ENCODE assay signal across 18 cellular contexts in the genomic region with DNA sequence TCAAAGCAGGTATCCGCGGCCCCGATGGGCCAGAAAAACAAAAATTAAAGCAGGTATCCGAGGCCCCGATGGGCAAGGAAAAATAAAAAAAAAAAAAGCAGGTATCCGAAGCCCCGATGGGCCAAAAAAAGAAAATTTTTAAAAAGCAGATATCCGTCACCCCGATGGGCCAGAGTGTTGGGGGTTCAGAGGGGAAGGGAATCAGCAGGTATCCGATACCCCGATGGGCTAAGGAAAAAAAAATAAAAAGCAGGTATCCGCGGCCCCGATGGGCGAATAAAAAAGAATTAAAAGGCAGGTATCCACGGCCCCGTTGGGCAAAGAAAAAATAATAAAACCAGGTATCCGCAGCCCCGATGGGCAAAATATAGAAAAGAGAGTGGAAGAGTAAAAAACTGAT. TPM values are rescaled to one million over a fixed set of nuclear protein-coding genes. Genes with fewer than 3 reads are reported as not detected.
DNase-seq lines count a peak whose midpoint lies in the region; ATAC-seq and TF ChIP-seq lines count a peak whose summit lies in the region.
"Had no signal": no experiment of that assay in that cellular context is flagged by ENCODE, and none has a peak within 500 bp of the region (broad histone marks: within the 10 kb centered on the region; RNA-seq: fewer than 3 reads in every experiment).

No MANE protein-coding gene starts in this region.

- CTCF ChIA-PET in CD4-positive, alpha-beta memory T cell (lab: Charles Lee; ENCODE audit: partially characterized antibody): interaction anchor here (5.5 kb wide), 1 partner anchor 281 kb away, joined by 22 read pairs; no protein-coding TSS in a partner anchor
- CTCF ChIA-PET in Calu3 (lab: Charles Lee): no interaction called here

- TF ChIP-seq CTCF in fibroblast of the aortic adventitia (IDR thresholded peaks at IDR 0.05; ENCODE audit: insufficient read depth, low read length) (no peak), Calu3 (IDR thresholded peaks at IDR 0.05; ENCODE audit: unreplicated experiment) (no peak)

- no peaks in the 10 kb centered on the region for H3K27me3 Mint-ChIP-seq in CD4-positive, alpha-beta memory T cell
- no peaks in the 10 kb centered on the region for H3K27me3 Mint-ChIP-seq in activated T-helper 1 cell treated with anti-CD3 and anti-CD28 coated beads, Interleukin-12 subunit alpha, Interleukin-12 subunit beta, Interleukin-2, Interleukin-4 antibody, amounts not matched to agents 30 ng/mL and 10 ng/mL and 1 ng/mL, durations not matched to agents 14 hours and 24 hours and 36 hours (ENCODE audit: insufficient read depth)
- no peaks in the 10 kb centered on the region for H3K27me3 Mint-ChIP-seq in Calu3 (ENCODE audit: unreplicated experiment)
- H3K27me3 Mint-ChIP-seq: activated naive CD8-positive, alpha-beta T cell treated with anti-CD3 and anti-CD28 coated beads for 36 hours had no signal

- intact Hi-C loops in CD4-positive, alpha-beta memory T cell (cut with micrococcal nuclease): no loop called here
- intact Hi-C loops in activated T-helper 1 cell treated with anti-CD3 and anti-CD28 coated beads, Interleukin-12 subunit alpha, Interleukin-12 subunit beta, Interleukin-2, Interleukin-4 antibody, amounts not matched to agents 30 ng/mL and 10 ng/mL and 1 ng/mL, durations not matched to agents 14 hours and 24 hours and 36 hours (cut with micrococcal nuclease): no loop called here
- intact Hi-C loops in Calu3 (cut with micrococcal nuclease; ENCODE audit: unreplicated experiment): no loop called here

- H3K4me1 Mint-ChIP-seq in CD4-positive, alpha-beta memory T cell: peaks cover 0 to 22% (median 11%) of the 10 kb centered on the region in 4 donors
- no peaks in the 10 kb centered on the region for H3K4me1 Mint-ChIP-seq in activated T-helper 1 cell treated with anti-CD3 and anti-CD28 coated beads, Interleukin-12 subunit alpha, Interleukin-12 subunit beta, Interleukin-2, Interleukin-4 antibody, amounts not matched to agents 30 ng/mL and 10 ng/mL and 1 ng/mL, durations not matched to agents 14 hours and 24 hours and 36 hours (ENCODE audit: low read depth)
- no peaks in the 10 kb centered on the region for H3K4me1 Mint-ChIP-seq in Calu3 (ENCODE audit: low read depth, unreplicated experiment)
- H3K4me1 Mint-ChIP-seq: activated naive CD8-positive, alpha-beta T cell treated with anti-CD3 and anti-CD28 coated beads for 36 hours had no signal

- H3K27ac Mint-ChIP-seq in CD4-positive, alpha-beta memory T cell: peak overlapping the region in 5 of 7 donors; percentile 93 to 96 (median 96)
- no peak overlapping the region for H3K27ac Mint-ChIP-seq in activated T-helper 1 cell treated with anti-CD3 and anti-CD28 coated beads, Interleukin-12 subunit alpha, Interleukin-12 subunit beta, Interleukin-2, Interleukin-4 antibody, amounts not matched to agents 30 ng/mL and 10 ng/mL and 1 ng/mL, durations not matched to agents 14 hours and 24 hours and 36 hours
- no peak overlapping the region for H3K27ac Mint-ChIP-seq in Calu3 (ENCODE audit: unreplicated experiment)
- H3K27ac Mint-ChIP-seq: activated naive CD8-positive, alpha-beta T cell treated with anti-CD3 and anti-CD28 coated beads for 36 hours; T-helper 2 cell treated with Interferon-gamma antibody and Interleukin-4, amounts not matched to agents 5 μg/mL and 100 μg/mL, for 36 hours; type B pancreatic cell had no signal

- POLR2A ChIA-PET in CD4-positive, alpha-beta memory T cell (lab: Charles Lee; ENCODE audit: partially characterized antibody): no interaction called here

- H3K4me3 ChIP-seq in CD4-positive, alpha-beta memory T cell (ENCODE audit: low read length in 2 of 2): no peak overlapping the region
- H3K4me3 ChIP-seq in adipocyte (ENCODE audit: low read length) (peak overlapping the region; percentile 84), fibroblast of the aortic adventitia (ENCODE audit: low read depth, low read length) (peak overlapping the region; percentile 79), skeletal muscle satellite cell (ENCODE audit: low read length) (peak overlapping the region; percentile 83)

- H3K4me2 ChIP-seq in skeletal muscle satellite cell (ENCODE audit: low read length): peak overlapping the region; percentile 68

- no peak for ATAC-seq in GM18511 (IDR thresholded peaks at IDR 0.05; ENCODE audit: unreplicated experiment)
- ATAC-seq: HCT116 had no signal

- no TSS peak for BruUV-seq in Calu3 (replicated peaks; lab: Mats Ljungman, UMichigan)

- H3K9me3 Mint-ChIP-seq in CD4-positive, alpha-beta memory T cell: no peaks in the 10 kb centered on the region
- no peaks in the 10 kb centered on the region for H3K9me3 Mint-ChIP-seq in activated T-helper 1 cell treated with anti-CD3 and anti-CD28 coated beads, Interleukin-12 subunit alpha, Interleukin-12 subunit beta, Interleukin-2, Interleukin-4 antibody, amounts not matched to agents 30 ng/mL and 10 ng/mL and 1 ng/mL, durations not matched to agents 14 hours and 24 hours and 36 hours
- H3K9me3 Mint-ChIP-seq in Calu3 (ENCODE audit: low read depth, unreplicated experiment): peaks cover 4% of the 10 kb centered on the region
- H3K9me3 Mint-ChIP-seq: activated naive CD8-positive, alpha-beta T cell treated with anti-CD3 and anti-CD28 coated beads for 36 hours; T-helper 2 cell treated with Interferon-gamma antibody and Interleukin-4, amounts not matched to agents 5 μg/mL and 100 μg/mL, for 36 hours; type B pancreatic cell had no signal

- H3K9ac ChIP-seq in adipocyte (ENCODE audit: low read length): peak overlapping the region; percentile 92
- H3K9ac ChIP-seq in skeletal muscle satellite cell (ENCODE audit: low read depth, low read length): peak overlapping the region; percentile 89

- H3K9me3 ChIP-seq in CD4-positive, alpha-beta memory T cell (ENCODE audit: control insufficient read depth in 1 of 2, low read length in 2 of 2): no peaks in the 10 kb centered on the region
- H3K9me3 ChIP-seq in adipocyte (ENCODE audit: control insufficient read depth, low read length) (no peaks in the 10 kb centered on the region), skeletal muscle satellite cell (replicated peaks; ENCODE audit: low read length) (no peaks in the 10 kb centered on the region)

- no peaks in the 10 kb centered on the region for H3K36me3 ChIP-seq in CD4-positive, alpha-beta memory T cell (ENCODE audit: insufficient read depth, low read length)
- no peaks in the 10 kb centered on the region for H3K36me3 ChIP-seq in adipocyte (ENCODE audit: control insufficient read depth, insufficient read depth, low read length, severe bottlenecking)
- no peaks in the 10 kb centered on the region for H3K36me3 ChIP-seq in skeletal muscle satellite cell (ENCODE audit: insufficient read depth, low read length)

- peak overlapping the region in 6 of 8 donors; percentile 90 to 96 (median 94) for H3K4me3 Mint-ChIP-seq in CD4-positive, alpha-beta memory T cell
- H3K4me3 Mint-ChIP-seq in activated T-helper 1 cell treated with anti-CD3 and anti-CD28 coated beads, Interleukin-12 subunit alpha, Interleukin-12 subunit beta, Interleukin-2, Interleukin-4 antibody, amounts not matched to agents 30 ng/mL and 10 ng/mL and 1 ng/mL, durations not matched to agents 14 hours and 24 hours and 36 hours: no peak overlapping the region
- H3K4me3 Mint-ChIP-seq in Calu3 (ENCODE audit: low read depth, unreplicated experiment): no peak overlapping the region
- H3K4me3 Mint-ChIP-seq: activated naive CD8-positive, alpha-beta T cell treated with anti-CD3 and anti-CD28 coated beads for 36 hours; T-helper 2 cell treated with Interferon-gamma antibody and Interleukin-4, amounts not matched to agents 5 μg/mL and 100 μg/mL, for 36 hours; type B pancreatic cell had no signal

- H3K4me1 ChIP-seq in CD4-positive, alpha-beta memory T cell (ENCODE audit: insufficient read depth, low read length): no peaks in the 10 kb centered on the region
- H3K4me1 ChIP-seq in adipocyte (ENCODE audit: control insufficient read depth, insufficient read depth, low read length) (no peaks in the 10 kb centered on the region), skeletal muscle satellite cell (ENCODE audit: control insufficient read depth, insufficient read depth, low read length) (peaks cover 8% of the 10 kb centered on the region)

- no peak overlapping the region for H3K27ac ChIP-seq in CD4-positive, alpha-beta memory T cell (ENCODE audit: low read depth, low read length)

- no peaks in the 10 kb centered on the region for H3K36me3 Mint-ChIP-seq in CD4-positive, alpha-beta memory T cell
- no peaks in the 10 kb centered on the region for H3K36me3 Mint-ChIP-seq in activated T-helper 1 cell treated with anti-CD3 and anti-CD28 coated beads, Interleukin-12 subunit alpha, Interleukin-12 subunit beta, Interleukin-2, Interleukin-4 antibody, amounts not matched to agents 30 ng/mL and 10 ng/mL and 1 ng/mL, durations not matched to agents 14 hours and 24 hours and 36 hours (ENCODE audit: low read depth)
- H3K36me3 Mint-ChIP-seq in Calu3 (ENCODE audit: insufficient read depth, unreplicated experiment): no peaks in the 10 kb centered on the region
- H3K36me3 Mint-ChIP-seq: activated naive CD8-positive, alpha-beta T cell treated with anti-CD3 and anti-CD28 coated beads for 36 hours; type B pancreatic cell had no signal

- no peak for DNase-seq in CD4-positive, alpha-beta memory T cell
- DNase-seq in adipocyte (ENCODE audit: low read depth) (no peak), fibroblast of the aortic adventitia (ENCODE audit: low read depth) (no peak), NCI-H1092 treated with DMSO at 0.1 percent for 48 hours (lab: John Stamatoyannopoulos, UW) (no peak), Calu3 (no peak)
- DNase-seq in activated T-helper 1 cell treated with anti-CD3 and anti-CD28 coated beads, Interleukin-12 subunit alpha, Interleukin-12 subunit beta, Interleukin-2, Interleukin-4 antibody, amounts not matched to agents 30 ng/mL and 10 ng/mL and 1 ng/mL, durations not matched to agents 14 hours and 24 hours and 36 hours (ENCODE audit: low spot score): no peak
- DNase-seq: activated naive CD8-positive, alpha-beta T cell treated with anti-CD3 and anti-CD28 coated beads for 36 hours; activated T-cell treated with anti-CD3 and anti-CD28 coated beads for 4 hours; glutamatergic neuron; kidney glomerular epithelial cell; NCI-H1105 treated with DMSO at 0.1 percent for 48 hours; stimulated activated CD8-positive, alpha-beta memory T cell treated with anti-CD3 and anti-CD28 coated beads, Interleukin-4, amount 100 ng/mL, for 48 hours had no signal

- no peaks in the 10 kb centered on the region for H3K27me3 ChIP-seq in CD4-positive, alpha-beta memory T cell (ENCODE audit: insufficient read depth, low read length)
- H3K27me3 ChIP-seq in adipocyte (replicated peaks; ENCODE audit: control insufficient read depth, insufficient read depth, low read length) (no peaks in the 10 kb centered on the region), skeletal muscle satellite cell (ENCODE audit: control insufficient read depth, insufficient read depth, low read length) (no peaks in the 10 kb centered on the region)

RNA-seq across cellular contexts. Expression of gene XIST, which starts 0.5 kb away (rescaled TPM):
- not detected for total RNA-seq in CD4-positive, alpha-beta memory T cell
- polyA plus RNA-seq in CD4-positive, alpha-beta memory T cell: 10 to 100 TPM in 1 of 2 donors, 1 to 10 TPM in 1; 8.1 to 13.0 TPM
- total RNA-seq in fibroblast of the aortic adventitia (ENCODE audit: low replicate concordance): 1.8 and 106 TPM in 2 replicates
- under 0.01 and 58.8 TPM in 2 replicates for total RNA-seq in skeletal muscle satellite cell (2012; rRNA removed)
- not detected in 2 replicates for total RNA-seq in activated T-helper 1 cell treated with anti-CD3 and anti-CD28 coated beads, Interleukin-12 subunit alpha, Interleukin-12 subunit beta, Interleukin-2, Interleukin-4 antibody, amounts not matched to agents 30 ng/mL and 10 ng/mL and 1 ng/mL, durations not matched to agents 14 hours and 24 hours and 36 hours
- 0.07 and 0.14 TPM in 2 replicates for total RNA-seq in Calu3 (2022)
- total RNA-seq: activated naive CD8-positive, alpha-beta T cell treated with anti-CD3 and anti-CD28 coated beads for 36 hours; chondrocyte had no signal

Comparison
In these comparisons a context has a peak if more than half of its experiments do, and no peak if none do; other contexts are left out.
1. H3K4me3 ChIP-seq: peak in adipocyte (single experiment), fibroblast of the aortic adventitia (single experiment) and skeletal muscle satellite cell (single experiment); none in CD4-positive, alpha-beta memory T cell (0 of 2).
2. H3K27ac Mint-ChIP-seq: peak in CD4-positive, alpha-beta memory T cell (5 of 7); none in activated T-helper 1 cell treated with anti-CD3 and anti-CD28 coated beads, Interleukin-12 subunit alpha, Interleukin-12 subunit beta, Interleukin-2, Interleukin-4 antibody, amounts not matched to agents 30 ng/mL and 10 ng/mL and 1 ng/mL, durations not matched to agents 14 hours and 24 hours and 36 hours (single experiment) and Calu3 (single experiment).
3. H3K4me3 Mint-ChIP-seq: peak in CD4-positive, alpha-beta memory T cell (6 of 8); none in activated T-helper 1 cell treated with anti-CD3 and anti-CD28 coated beads, Interleukin-12 subunit alpha, Interleukin-12 subunit beta, Interleukin-2, Interleukin-4 antibody, amounts not matched to agents 30 ng/mL and 10 ng/mL and 1 ng/mL, durations not matched to agents 14 hours and 24 hours and 36 hours (single experiment) and Calu3 (single experiment).